In genomic region chr1:59431566-59432294, GRCh38 we compare ENCODE assay signal across 16 cellular contexts.
A peak's percentile ranks its signal among the peaks of the same experiment; 100 is the strongest.
DNase-seq lines count a peak whose midpoint lies in the region; ATAC-seq, FAIRE-seq and TF ChIP-seq lines count a peak whose summit lies in the region.
"Had no signal": no experiment of that assay in that cellular context is flagged by ENCODE, and none has a peak within 500 bp of the region (broad histone marks: within the 10 kb centered on the region; RNA-seq: fewer than 3 reads in every experiment).

No MANE protein-coding gene starts in this region.

- H4K20me1 ChIP-seq in HCT116 (ENCODE audit: insufficient read depth), result no peaks in the 10 kb centered on the region
- no peaks in the 10 kb centered on the region for H4K20me1 ChIP-seq in HepG2 (ENCODE audit: insufficient read depth, low read length)

- H3K9ac ChIP-seq in HCT116 (ENCODE audit: low read length), result no peak overlapping the region
- H3K9ac ChIP-seq in HepG2 (ENCODE audit: insufficient read depth, low read depth, low read length), result no peak overlapping the region

- POLR2A ChIA-PET in HCT116 (lab: Charles Lee) (no interaction called here), HepG2 (lab: Yijun Ruan, JAX) (interaction anchor here (1.9 kb wide), 1 partner anchor 135 kb away, joined by 5 read pairs; no protein-coding TSS in a partner anchor)

- intact Hi-C loops in HCT116 (cut with micrococcal nuclease) (loop anchor here (10.0 kb wide), 1 partner anchor 647 kb away; the partner anchor contains the start of gene JUN), HepG2 (cut with micrococcal nuclease; ENCODE audit: unreplicated experiment) (no loop called here)

- in situ Hi-C loops in HepG2 (cut with HindIII; ENCODE audit: extremely low pct_ligation_motif_present, low pct_unique_long_range_greater_than_20kb), result no loop called here

- peak overlapping the region; percentile 19 for H3K4me3 Mint-ChIP-seq in activated T-helper 17 cell treated with anti-CD3 and anti-CD28 coated beads, Interleukin-2, amount 50 U/mL, for 72 hours
- H3K4me3 Mint-ChIP-seq: activated T-cell treated with anti-CD3 and anti-CD28 coated beads, Interleukin-2, amount 50 U/mL, for 4 hours; CD4-positive, alpha-beta T cell had no signal

- H3K9me3 ChIP-seq in HCT116 (ENCODE audit: control insufficient read depth in 1 of 2, insufficient read depth in 1 of 2, low read depth in 1 of 2, low read length in 2 of 2) (no peaks in the 10 kb centered on the region), HepG2 (ENCODE audit: low read length) (no peaks in the 10 kb centered on the region), right atrium auricular region (no peaks in the 10 kb centered on the region)
- H3K9me3 ChIP-seq: gastrocnemius medialis, vagina had no signal

- BruUV-seq in HCT116 (replicated peaks; lab: Mats Ljungman, UMichigan) (no TSS peak), HepG2 (replicated peaks; lab: Mats Ljungman, UMichigan) (no TSS peak)

- H3K4me3 ChIP-seq in HCT116 (replicated peaks in 1 of 2; ENCODE audit: low read depth in 1 of 2, low read length in 2 of 2) (no peak overlapping the region), HepG2 (replicated peaks in 1 of 3; ENCODE audit: insufficient read depth in 1 of 3, low read depth in 2 of 3, low read length in 3 of 3) (no peak overlapping the region), right atrium auricular region (no peak overlapping the region)
- H3K4me3 ChIP-seq: gastrocnemius medialis, vagina had no signal

- H3K36me3 ChIP-seq in HCT116 (ENCODE audit: control insufficient read depth in 1 of 2, insufficient read depth in 2 of 2, low read length in 2 of 2) (no peaks in the 10 kb centered on the region), HepG2 (replicated peaks in 1 of 2; ENCODE audit: control insufficient read depth in 1 of 2, insufficient read depth in 2 of 2, low read length in 2 of 2) (no peaks in the 10 kb centered on the region), right atrium auricular region (no peaks in the 10 kb centered on the region)
- H3K36me3 ChIP-seq: gastrocnemius medialis, vagina had no signal

- WGBS in HepG2 (ENCODE audit: low lambda C conversion rate), result 82% methylated on average over 3 of the region's 3 CpGs

- no peak for TF ChIP-seq EP300 in HepG2 (IDR thresholded peaks at IDR 0.05; ENCODE audit: low read depth in 2 of 2, low read length in 2 of 2)
- no peak for TF ChIP-seq EP300 in HepG2 (CRISPR knock-in tag; IDR thresholded peaks at IDR 0.05; ENCODE audit: borderline replicate concordance)

- no peak for FAIRE-seq in HepG2 (lab: Jason Lieb, UNC)

- no peak overlapping the region for H3K27ac ChIP-seq in HCT116 (ENCODE audit: low read depth, low read length)
- H3K27ac ChIP-seq in HepG2 (ENCODE audit: extremely low read length, insufficient read depth, low read length), result no peak overlapping the region
- no peak overlapping the region for H3K27ac ChIP-seq in right atrium auricular region
- H3K27ac ChIP-seq: vagina had no signal

- no peaks in the 10 kb centered on the region for H3K36me3 Mint-ChIP-seq in activated T-helper 17 cell treated with anti-CD3 and anti-CD28 coated beads, Interleukin-2, amount 50 U/mL, for 72 hours (ENCODE audit: low read depth)

- DNase-seq in AG08395 (ENCODE audit: low spot score), result peak; percentile 35
- no peak for DNase-seq in HCT116 (ENCODE audit: low read depth, low spot score)
- no peak for DNase-seq in HepG2 (ENCODE audit: low spot score)
- no peak for DNase-seq in right atrium auricular region (ENCODE audit: low spot score)
- DNase-seq in foreskin melanocyte, result no peak
- DNase-seq: activated T-cell treated with anti-CD3 and anti-CD28 coated beads, Interleukin-2, amount 50 U/mL, for 4 hours; anterior cingulate cortex; CD4-positive, alpha-beta T cell; gastrocnemius medialis; H7; stimulated activated CD8-positive, alpha-beta memory T cell treated with anti-CD3 and anti-CD28 coated beads, Interleukin-4, amount 100 ng/mL, for 48 hours; SW 1271 had no signal

- ATAC-seq in HCT116 (no peak), HepG2 (no peak; the same call in 2 of the 3 replicates), esophagus mucosa (no peak), GM19324 (IDR thresholded peaks at IDR 0.05; ENCODE audit: low FRiP score, unreplicated experiment) (no peak)
- peak; percentile 6 for ATAC-seq in activated T-helper 17 cell treated with anti-CD3 and anti-CD28 coated beads, Interleukin-2, amount 50 U/mL, for 72 hours (replicated peaks)
- ATAC-seq: gastrocnemius medialis had no signal

- H3K27me3 ChIP-seq in HCT116 (ENCODE audit: insufficient read depth, low read length) (no peaks in the 10 kb centered on the region), HepG2 (ENCODE audit: control insufficient read depth in 1 of 2, insufficient read depth in 2 of 2, low read length in 2 of 2) (no peaks in the 10 kb centered on the region), right atrium auricular region (no peaks in the 10 kb centered on the region)
- H3K27me3 ChIP-seq: gastrocnemius medialis, vagina had no signal

- H3K27me3 Mint-ChIP-seq in activated T-helper 17 cell treated with anti-CD3 and anti-CD28 coated beads, Interleukin-2, amount 50 U/mL, for 72 hours, result no peaks in the 10 kb centered on the region
- H3K27me3 Mint-ChIP-seq: CD4-positive, alpha-beta T cell had no signal

- CTCF ChIA-PET in HCT116 (lab: Charles Lee), result no interaction called here
- CTCF ChIA-PET in HepG2 (lab: Yijun Ruan, JAX; ENCODE audit: low intra/inter-chr PET ratio, low total read pairs), result no interaction called here

- TF ChIP-seq CTCF in HCT116 (IDR thresholded peaks at IDR 0.05 in 2 of 3, conservative IDR thresholded peaks at IDR 0.05 in 1 of 3; ENCODE audit: borderline replicate concordance in 1 of 3, insufficient read depth in 1 of 3, low read depth in 2 of 3, low read length in 2 of 3) (no peak), HepG2 (CRISPR knock-in tag; IDR thresholded peaks at IDR 0.05) (no peak), right atrium auricular region (IDR thresholded peaks at IDR 0.05) (no peak)

- H3K79me2 ChIP-seq in HCT116 (ENCODE audit: insufficient read depth, low read length) (no peaks in the 10 kb centered on the region), HepG2 (ENCODE audit: insufficient read depth, low read length) (no peaks in the 10 kb centered on the region)

- peak overlapping the region; percentile 64 for H3K27ac Mint-ChIP-seq in activated T-helper 17 cell treated with anti-CD3 and anti-CD28 coated beads, Interleukin-2, amount 50 U/mL, for 72 hours
- H3K27ac Mint-ChIP-seq: CD4-positive, alpha-beta T cell had no signal

- H3K9me3 Mint-ChIP-seq in activated T-helper 17 cell treated with anti-CD3 and anti-CD28 coated beads, Interleukin-2, amount 50 U/mL, for 72 hours, result no peaks in the 10 kb centered on the region
- H3K9me3 Mint-ChIP-seq: activated T-cell treated with anti-CD3 and anti-CD28 coated beads, Interleukin-2, amount 50 U/mL, for 4 hours; CD4-positive, alpha-beta T cell had no signal

- peaks cover 12% of the 10 kb centered on the region for H3K4me1 Mint-ChIP-seq in activated T-helper 17 cell treated with anti-CD3 and anti-CD28 coated beads, Interleukin-2, amount 50 U/mL, for 72 hours

- peaks cover 7 to 64% of the 10 kb centered on the region in 2 experiments for H3K4me1 ChIP-seq in HCT116 (ENCODE audit: control insufficient read depth in 1 of 2, insufficient read depth in 2 of 2, low read length in 2 of 2)
- H3K4me1 ChIP-seq in HepG2 (ENCODE audit: insufficient read depth, low read length), result peaks cover 63% of the 10 kb centered on the region
- H3K4me1 ChIP-seq in right atrium auricular region, result peaks cover 0 to 14% of the 10 kb centered on the region in 2 donors

- RAD21 ChIA-PET in HCT116 (lab: Charles Lee; ENCODE audit: low non-redundant PET in 1 of 2, low total read pairs in 2 of 2, uncharacterized antibody in 2 of 2, unreplicated experiment in 2 of 2), result no interaction called here

- no peaks in the 10 kb centered on the region for H3K9me2 ChIP-seq in HCT116 (ENCODE audit: insufficient read depth)

- H3K4me2 ChIP-seq in HCT116 (ENCODE audit: low read length) (peak overlapping the region; percentile 37), HepG2 (ENCODE audit: low read depth, low read length) (no peak overlapping the region)

- H2AFZ ChIP-seq in HCT116 (ENCODE audit: low read depth, low read length, poor library complexity, severe bottlenecking), result no peak overlapping the region
- H2AFZ ChIP-seq in HepG2 (ENCODE audit: low read length), result no peak overlapping the region

- TF ChIP-seq POLR2A in HCT116 (IDR thresholded peaks at IDR 0.05; ENCODE audit: borderline replicate concordance, extremely low read depth, insufficient read depth, insufficient read length) (no peak), HepG2 (IDR thresholded peaks at IDR 0.05; ENCODE audit: insufficient read depth in 1 of 2, low read depth in 2 of 2, low read length in 2 of 2) (no peak)

- no peak for TF ChIP-seq RAD21 in HCT116 (IDR thresholded peaks at IDR 0.05; ENCODE audit: low read depth)
- TF ChIP-seq RAD21 in HepG2 (CRISPR knock-in tag; IDR thresholded peaks at IDR 0.05), result no peak

TF ChIP-seq in HCT116, 20 proteins besides CTCF, POLR2A, EP300 and RAD21 (continues in another document):
- no peak for TF ChIP-seq TCF7L2 (IDR thresholded peaks at IDR 0.05; ENCODE audit: borderline replicate concordance, extremely low read depth, insufficient read depth, insufficient read length)

TF ChIP-seq in HepG2, 621 proteins besides CTCF, POLR2A, EP300 and RAD21:
- TF ChIP-seq ZFP82 (CRISPR knock-in tag; IDR thresholded peaks at IDR 0.05; ENCODE audit: borderline replicate concordance) (0 out of 2 replicates have a peak, but pooled peaks have one; percentile 56), ZNF362 (CRISPR knock-in tag; IDR thresholded peaks at IDR 0.05; ENCODE audit: borderline replicate concordance) (no peak), FOXA3 (CRISPR knock-in tag; IDR thresholded peaks at IDR 0.05) (no peak), FOSL2 (CRISPR knock-in tag; IDR thresholded peaks at IDR 0.05) (peak; percentile 67)
